Comparison of ENCODE assay signal across 10 cellular contexts in the genomic region with DNA sequence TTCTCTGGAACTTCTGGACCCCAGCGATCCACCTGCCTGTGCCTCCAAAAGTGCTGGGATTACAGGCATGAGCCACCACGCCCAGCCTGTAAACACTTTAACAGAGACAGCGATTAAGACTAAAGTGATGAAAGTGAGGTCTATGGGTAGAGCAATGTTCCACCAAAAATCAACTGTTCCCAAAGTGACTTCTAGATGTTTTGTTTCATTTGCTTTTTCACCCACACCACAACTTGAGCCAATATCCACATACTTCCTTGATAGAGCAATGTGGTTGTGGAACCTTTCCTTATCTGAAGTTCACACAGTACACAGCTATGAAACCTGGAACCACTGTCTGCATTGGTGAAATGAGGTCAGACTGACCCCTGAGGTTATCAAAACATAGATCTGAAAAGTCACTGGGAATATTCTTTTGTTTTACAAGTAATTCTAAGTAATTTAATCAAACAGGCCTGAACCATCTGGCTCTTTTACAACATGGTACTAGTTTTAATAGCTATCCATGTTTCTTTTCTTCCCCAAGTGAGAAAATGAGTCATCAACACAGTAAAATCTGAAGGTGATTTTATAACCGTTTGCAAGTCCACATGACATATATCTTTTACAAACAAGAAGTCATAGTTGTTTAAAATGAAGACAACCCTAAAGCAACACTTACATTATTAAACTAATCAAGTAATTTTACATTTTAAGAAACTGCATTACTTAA.
DNase-seq lines count a peak whose midpoint lies in the region; ATAC-seq, FAIRE-seq and TF ChIP-seq lines count a peak whose summit lies in the region.
"Had no signal": no experiment of that assay in that cellular context is flagged by ENCODE, and none has a peak within 500 bp of the region (broad histone marks: within the 10 kb centered on the region; RNA-seq: fewer than 3 reads in every experiment).

No MANE protein-coding gene starts in this region.

- CTCF ChIA-PET in A673 (lab: Charles Lee): interaction anchor here (0.5 kb wide), 1 partner anchor 69 kb away, joined by 10 read pairs; no protein-coding TSS in a partner anchor

- peak; percentile 13 for DNase-seq in ACHN
- DNase-seq in LNCaP clone FGC (ENCODE audit: low read depth): peak; percentile 89
- peak in 1 of 3 donors; percentile 41 for DNase-seq in mucosa of descending colon
- DNase-seq in A673 (ENCODE audit: low spot score): no peak
- DNase-seq in frontal cortex (ENCODE audit: low spot score in 2 of 2): no peak
- no peak for DNase-seq in stimulated activated CD4-positive, alpha-beta T cell treated with anti-CD3 and anti-CD28 coated beads, Interleukin-2, amount 100 ng/mL, for 48 hours

- H3K36me3 ChIP-seq in mucosa of descending colon (ENCODE audit: low read depth): no peaks in the 10 kb centered on the region
- no peaks in the 10 kb centered on the region for H3K36me3 ChIP-seq in A673 (ENCODE audit: insufficient read depth, low read length, poor library complexity, severe bottlenecking)

- BruUV-seq in A673 (replicated peaks; lab: Mats Ljungman, UMichigan): no TSS peak

- no peaks in the 10 kb centered on the region for H3K27me3 ChIP-seq in A673 (replicated peaks; ENCODE audit: insufficient read depth, low read depth, low read length, poor library complexity)

- FAIRE-seq in colon (lab: Jason Lieb, UNC) (peak; percentile 83), frontal cortex (lab: Jason Lieb, UNC) (no peak)
- FAIRE-seq: D721Med had no signal

- peak; percentile 89 for ATAC-seq in mucosa of descending colon
- no peak for ATAC-seq in HG03378 (IDR thresholded peaks at IDR 0.05; ENCODE audit: unreplicated experiment)

- H3K9me3 ChIP-seq in mucosa of descending colon (no peaks in the 10 kb centered on the region), A673 (ENCODE audit: low read depth, low read length, poor library complexity, severe bottlenecking) (no peaks in the 10 kb centered on the region)

- intact Hi-C loops in mucosa of descending colon (cut with DNase I, micrococcal nuclease) (no loop called here), A673 (cut with micrococcal nuclease; ENCODE audit: unreplicated experiment) (no loop called here)

- in situ Hi-C loops in ACHN (cut with HindIII; ENCODE audit: low pct_ligation_motif_present, low pct_unique_long_range_greater_than_20kb, low sequenced_read_pairs): no loop called here

- H3K4me1 ChIP-seq in mucosa of descending colon (ENCODE audit: low read depth) (peaks cover 22% of the 10 kb centered on the region), A673 (ENCODE audit: insufficient read depth, low read length, poor library complexity, severe bottlenecking) (peaks cover 22% of the 10 kb centered on the region)

- POLR2A ChIA-PET in A673 (lab: Charles Lee; ENCODE audit: low non-redundant PET): no interaction called here

- TF ChIP-seq CTCF in LNCaP clone FGC (IDR thresholded peaks at IDR 0.05; ENCODE audit: control insufficient read depth, extremely low read depth, insufficient read depth) (no peak), mucosa of descending colon (IDR thresholded peaks at IDR 0.05) (no peak), A673 (conservative IDR thresholded peaks at IDR 0.05; ENCODE audit: low read depth, low read length) (no peak)

- H3K27ac ChIP-seq in A673 (ENCODE audit: low read depth, low read length, poor library complexity, severe bottlenecking): no peak overlapping the region
- H3K27ac ChIP-seq: KMS-11 had no signal

- H3K4me3 ChIP-seq in LNCaP clone FGC (ENCODE audit: low read depth, low read length) (no peak overlapping the region), mucosa of descending colon (no peak overlapping the region), A673 (ENCODE audit: low read depth, low read length, poor library complexity, severe bottlenecking) (no peak overlapping the region)

Comparison
In these comparisons a context has a peak if more than half of its experiments do, and no peak if none do; other contexts are left out.
1. DNase-seq: peak in ACHN (single experiment) and LNCaP clone FGC (single experiment); none in A673 (single experiment), frontal cortex (0 of 2) and stimulated activated CD4-positive, alpha-beta T cell treated with anti-CD3 and anti-CD28 coated beads, Interleukin-2, amount 100 ng/mL, for 48 hours (0 of 2).